25 cellular contexts compared by ENCODE assay signal in genomic region chr4:108395786-108396185, GRCh38.
"Had no signal": no experiment of that assay in that cellular context is flagged by ENCODE, and none has a peak within 500 bp of the region (broad histone marks: within the 10 kb centered on the region; RNA-seq: fewer than 3 reads in every experiment).

No MANE protein-coding gene starts in this region.

- H3K4me3 Mint-ChIP-seq: dendritic cell treated with granulocyte-macrophage colony-stimulating factor and Interleukin-4, amounts not matched to agents 40 ng/mL and 50 ng/mL, for 4 days; effector memory CD8-positive, alpha-beta T cell; endodermal cell had no signal

- ATAC-seq: effector memory CD8-positive, alpha-beta T cell; esophagus mucosa; foreskin keratinocyte; gastroesophageal sphincter; heart left ventricle; heart right ventricle had no signal

- H3K9me3 Mint-ChIP-seq: dendritic cell treated with granulocyte-macrophage colony-stimulating factor and Interleukin-4, amounts not matched to agents 40 ng/mL and 50 ng/mL, for 4 days; effector memory CD8-positive, alpha-beta T cell; endodermal cell had no signal

- H3K4me2 ChIP-seq: hepatocyte had no signal

- H3K4me1 Mint-ChIP-seq: endodermal cell had no signal

- H2AFZ ChIP-seq: hepatocyte had no signal

- DNase-seq: colonic mucosa; cortex of kidney; dermis blood vessel endothelial cell; dorsolateral prefrontal cortex; effector CD4-positive, alpha-beta T cell; effector CD8-positive, alpha-beta T cell; effector memory CD4-positive, alpha-beta T cell; effector memory CD8-positive, alpha-beta T cell; endodermal cell; erythroblast; esophagus squamous epithelium; foreskin fibroblast; foreskin keratinocyte; foreskin melanocyte; glutamatergic neuron; head of caudate nucleus; heart left ventricle; heart right ventricle; hippocampal formation had no signal

- H3K79me2 ChIP-seq: hepatocyte had no signal

- H3K27me3 ChIP-seq: colonic mucosa, esophagus squamous epithelium, gastroesophageal sphincter, heart left ventricle, heart right ventricle, hepatocyte had no signal

- H3K4me3 ChIP-seq: colonic mucosa, coronary artery, dorsolateral prefrontal cortex, esophagus squamous epithelium, gastroesophageal sphincter, heart left ventricle, heart right ventricle, hepatocyte had no signal

- H3K36me3 ChIP-seq: colonic mucosa, esophagus squamous epithelium, gastroesophageal sphincter, heart left ventricle, heart right ventricle had no signal

- H3K27ac ChIP-seq: colonic mucosa, coronary artery, dorsolateral prefrontal cortex, epithelial cell of prostate, esophagus squamous epithelium, foreskin keratinocyte, gastroesophageal sphincter, heart left ventricle, heart right ventricle, hepatocyte had no signal

- H3K27ac Mint-ChIP-seq: dendritic cell treated with granulocyte-macrophage colony-stimulating factor and Interleukin-4, amounts not matched to agents 40 ng/mL and 50 ng/mL, for 4 days; effector memory CD8-positive, alpha-beta T cell; endodermal cell had no signal

- H3K27me3 Mint-ChIP-seq: dendritic cell treated with granulocyte-macrophage colony-stimulating factor and Interleukin-4, amounts not matched to agents 40 ng/mL and 50 ng/mL, for 4 days; effector memory CD8-positive, alpha-beta T cell had no signal

- H3K4me1 ChIP-seq: colonic mucosa, foreskin keratinocyte, gastroesophageal sphincter, heart left ventricle had no signal

- H3K9me3 ChIP-seq: colonic mucosa, esophagus squamous epithelium, gastroesophageal sphincter, heart left ventricle, heart right ventricle had no signal
